Comparison of ENCODE assay signal across 1 cellular context in genomic region chr19:19668230-19669012, GRCh38.
TF ChIP-seq lines count a peak whose summit lies in the region.

TSS of gene ZNF101 (plus strand) at chr19:19668839. CDS start at chr19:19668964, 125 bp downstream.

TF ChIP-seq in K562, 482 proteins besides CTCF, POLR2A, EP300 and RAD21 (continued from another document and continues in another):
- TF ChIP-seq PBX2 (CRISPR knock-in tag; IDR thresholded peaks at IDR 0.05; ENCODE audit: low read depth) (peak; percentile 93), PBX2 (tag; conservative IDR thresholded peaks at IDR 0.05; ENCODE audit: low read depth) (peak; percentile 96), NR2C2 (CRISPR knock-in tag; IDR thresholded peaks at IDR 0.05) (no peak), NR2C2 (tag; IDR thresholded peaks at IDR 0.05) (peak; percentile 75), ZNF121 (CRISPR knock-in tag; conservative IDR thresholded peaks at IDR 0.05) (no peak), PTTG1 (tag; IDR thresholded peaks at IDR 0.05; ENCODE audit: low read depth) (no peak), ZNF79 (CRISPR knock-in tag; IDR thresholded peaks at IDR 0.05; ENCODE audit: low read depth) (no peak), ZBTB26 (CRISPR knock-in tag; IDR thresholded peaks at IDR 0.05) (no peak), FOXJ2 (tag; IDR thresholded peaks at IDR 0.05) (no peak), PHB (CRISPR knock-in tag; IDR thresholded peaks at IDR 0.05) (0 out of 2 replicates have a peak, but pooled peaks have one; percentile 58), TAF1 (IDR thresholded peaks at IDR 0.05; ENCODE audit: control insufficient read depth, extremely low read depth, insufficient read depth, low read length, severe bottlenecking) (peak; percentile 84), SMARCA4 (IDR thresholded peaks at IDR 0.05) (no peak), SAFB2 (IDR thresholded peaks at IDR 0.05; ENCODE audit: borderline replicate concordance, low read depth, low read length, severe bottlenecking) (no peak), FOXO4 (CRISPR knock-in tag; IDR thresholded peaks at IDR 0.05) (no peak), CHD2 (IDR thresholded peaks at IDR 0.05; ENCODE audit: low read depth, low read length) (peak; percentile 80), ZFP30 (CRISPR knock-in tag; IDR thresholded peaks at IDR 0.05; ENCODE audit: borderline replicate concordance) (no peak), POLR2H (tag; IDR thresholded peaks at IDR 0.05; ENCODE audit: low read depth) (0 out of 2 replicates have a peak, but pooled peaks have one; percentile 33), SFPQ (IDR thresholded peaks at IDR 0.05; ENCODE audit: low read depth, low read length) (no peak), ZNF584 (CRISPR knock-in tag; IDR thresholded peaks at IDR 0.05; ENCODE audit: low read depth) (no peak), GATAD2B (IDR thresholded peaks at IDR 0.05; ENCODE audit: borderline replicate concordance) (no peak), THAP12 (CRISPR knock-in tag; IDR thresholded peaks at IDR 0.05) (no peak), EP400 (IDR thresholded peaks at IDR 0.05) (no peak; the same call in 1 of the 2 replicates), CBX1 (IDR thresholded peaks at IDR 0.05; ENCODE audit: low read depth) (no peak; the same call in none of the 2 replicates), STAT5B (CRISPR knock-in tag; IDR thresholded peaks at IDR 0.05) (no peak), GABPB1 (CRISPR knock-in tag; IDR thresholded peaks at IDR 0.05) (peak; percentile 81), ZBTB34 (CRISPR knock-in tag; IDR thresholded peaks at IDR 0.05) (no peak), DDX20 (tag; IDR thresholded peaks at IDR 0.05; ENCODE audit: low read depth) (no peak), FUS (optimal IDR thresholded peaks at IDR 0.05; ENCODE audit: low read depth, low read length) (no peak), DPF2 (IDR thresholded peaks at IDR 0.05) (no peak), PHB2 (IDR thresholded peaks at IDR 0.05; ENCODE audit: low read depth) (no peak), RBBP5 (IDR thresholded peaks at IDR 0.05; ENCODE audit: borderline replicate concordance, insufficient read depth, low read length, poor library complexity, severe bottlenecking) (no peak), CBX8 (IDR thresholded peaks at IDR 0.05; ENCODE audit: borderline replicate concordance, extremely low read depth, low read depth, low read length, poor library complexity, severe bottlenecking) (no peak), PCBP1 (IDR thresholded peaks at IDR 0.05; ENCODE audit: low read depth, low read length, poor library complexity, severe bottlenecking) (no peak), ZBTB11 (CRISPR knock-in tag; IDR thresholded peaks at IDR 0.05) (peak; percentile 67 to 96 (median 80); a peak in 5 of 6 replicates), ZNF764 (CRISPR knock-in tag; IDR thresholded peaks at IDR 0.05; ENCODE audit: low read depth) (no peak), CLOCK (CRISPR knock-in tag; IDR thresholded peaks at IDR 0.05; ENCODE audit: borderline replicate concordance) (no peak), DACH1 (IDR thresholded peaks at IDR 0.05; ENCODE audit: partially characterized antibody) (no peak), SRSF9 (IDR thresholded peaks at IDR 0.05; ENCODE audit: borderline replicate concordance, low read depth, low read length) (no peak), SMARCB1 (IDR thresholded peaks at IDR 0.05; ENCODE audit: insufficient read length, low read depth) (no peak), DLX4 (CRISPR knock-in tag; IDR thresholded peaks at IDR 0.05) (no peak), SIX5 (IDR thresholded peaks at IDR 0.05; ENCODE audit: borderline replicate concordance in 1 of 2, insufficient read depth in 1 of 2, low read depth in 1 of 2, low read length in 2 of 2) (no peak), SNIP1 (IDR thresholded peaks at IDR 0.05; ENCODE audit: low read depth) (no peak), ZNF263 (CRISPR knock-in tag; IDR thresholded peaks at IDR 0.05; ENCODE audit: borderline replicate concordance) (no peak), FOXM1 (IDR thresholded peaks at IDR 0.05; ENCODE audit: low read depth) (no peak), FOXM1 (CRISPR knock-in tag; IDR thresholded peaks at IDR 0.05; ENCODE audit: low read depth) (no peak), POLR2B (IDR thresholded peaks at IDR 0.05; ENCODE audit: low read depth, partially characterized antibody) (peak; percentile 76), ZFX (CRISPR knock-in tag; IDR thresholded peaks at IDR 0.05) (peak; percentile 63; the same call in 1 of the 2 replicates), JUNB (CRISPR knock-in tag; conservative IDR thresholded peaks at IDR 0.05) (no peak), CBX3 (IDR thresholded peaks at IDR 0.05; ENCODE audit: borderline replicate concordance in 1 of 2, low read length in 2 of 2) (0 out of 3 replicates have a peak, but pooled peaks of 1 of the 2 experiments have one; percentile 31), ZNF444 (CRISPR knock-in tag; IDR thresholded peaks at IDR 0.05) (no peak), ZNF175 (CRISPR knock-in tag; IDR thresholded peaks at IDR 0.05; ENCODE audit: low read depth) (no peak), PYGO2 (tag; IDR thresholded peaks at IDR 0.05) (no peak)
